In the genomic region with DNA sequence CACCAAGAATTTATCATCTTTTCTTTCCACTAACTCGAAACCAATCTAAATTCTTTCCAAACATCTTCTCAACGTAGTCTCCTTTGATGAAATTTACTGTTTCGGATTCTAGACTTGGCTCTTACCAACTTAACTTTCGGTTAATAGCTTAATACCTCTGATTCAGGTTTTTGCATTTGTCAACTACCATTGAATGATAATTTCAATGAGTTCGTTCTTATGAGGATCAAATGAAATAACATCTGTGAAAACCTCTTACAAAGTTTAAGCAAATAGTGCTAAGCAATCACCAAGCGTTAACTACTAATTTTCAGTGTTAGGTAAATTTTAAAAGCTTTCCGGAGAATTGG, we compare ENCODE assay signal across 8 cellular contexts. TPM values are rescaled to one million over a fixed set of nuclear protein-coding genes. Genes with fewer than 3 reads are reported as not detected.
DNase-seq lines count a peak whose midpoint lies in the region; ATAC-seq and TF ChIP-seq lines count a peak whose summit lies in the region.

No MANE protein-coding gene starts in this region.

- DNase-seq in right atrium auricular region (ENCODE audit: low spot score) (no peak), Right ventricle myocardium superior (no peak), GM19240 (ENCODE audit: insufficient read length, low spot score) (no peak), NCI-H1694 (lab: John Stamatoyannopoulos, UW) (no peak)

- ATAC-seq in Right ventricle myocardium superior (ENCODE audit: poor library complexity) (no peak), GM21723 (IDR thresholded peaks at IDR 0.05; ENCODE audit: unreplicated experiment) (no peak), GM21447 (IDR thresholded peaks at IDR 0.05; ENCODE audit: unreplicated experiment) (no peak)

- H3K9me3 ChIP-seq in right atrium auricular region = no peaks in the 10 kb centered on the region
- no peaks in the 10 kb centered on the region for H3K9me3 ChIP-seq in mononuclear cell (ENCODE audit: low read depth, low read length)

- peaks cover 4% of the 10 kb centered on the region for H3K36me3 Mint-ChIP-seq in brain

- intact Hi-C loops in Right ventricle myocardium superior (cut with DNase I) = no loop called here

- H3K36me3 ChIP-seq in right atrium auricular region = no peaks in the 10 kb centered on the region

- H3K27ac Mint-ChIP-seq in brain = peak overlapping the region; percentile 92 to 99 (median 98)

- H3K4me3 Mint-ChIP-seq in brain = peak overlapping the region; percentile 96 to 100 (median 96)

- H3K27ac ChIP-seq in right atrium auricular region = peak overlapping the region; percentile 99

- TF ChIP-seq CTCF in right atrium auricular region (IDR thresholded peaks at IDR 0.05) (no peak), brain (conservative IDR thresholded peaks at IDR 0.05) (no peak)

- no peaks in the 10 kb centered on the region for H3K27me3 Mint-ChIP-seq in brain

- peaks cover 0 to 36% of the 10 kb centered on the region in 2 donors for H3K4me1 ChIP-seq in right atrium auricular region
- peaks cover 34% of the 10 kb centered on the region for H3K4me1 ChIP-seq in mononuclear cell (ENCODE audit: insufficient read depth, low read length)

- H3K4me1 Mint-ChIP-seq in brain = peaks cover 43% of the 10 kb centered on the region

- peak overlapping the region; percentile 98 to 99 for H3K4me3 ChIP-seq in right atrium auricular region
- H3K4me3 ChIP-seq in mononuclear cell (ENCODE audit: low read length) = peak overlapping the region; percentile 92

- no peaks in the 10 kb centered on the region for H3K9me3 Mint-ChIP-seq in brain

- H3K27me3 ChIP-seq in right atrium auricular region = no peaks in the 10 kb centered on the region
- no peaks in the 10 kb centered on the region for H3K27me3 ChIP-seq in mononuclear cell (ENCODE audit: insufficient read depth, low read length)

RNA-seq across cellular contexts. Expression of gene NRBP1, which starts 0.6 kb away (rescaled TPM):
- total RNA-seq in right atrium auricular region (10 to 100 TPM; 36.5 to 50.4 TPM), Right ventricle myocardium superior (50.8 TPM), mononuclear cell (126 TPM)
- 68.1 TPM for polyA plus RNA-seq in brain (ENCODE audit: insufficient read depth, low read depth, low replicate concordance)

RNA-seq across cellular contexts. Expression of gene KRTCAP3, which starts 14.3 kb away (rescaled TPM):
- total RNA-seq in right atrium auricular region = 1 to 10 TPM in 1 of 2 donors, not detected in 1; 1.2 TPM
- total RNA-seq in Right ventricle myocardium superior = 0.24 TPM
- 14.7 TPM for polyA plus RNA-seq in brain (ENCODE audit: insufficient read depth, low read depth, low replicate concordance)
- 0.52 TPM for total RNA-seq in mononuclear cell

RNA-seq across cellular contexts. Expression of gene PPM1G, which starts 18.4 kb away (rescaled TPM):
- total RNA-seq in right atrium auricular region (10 to 100 TPM; 37.7 to 42.4 TPM), Right ventricle myocardium superior (34.3 TPM), mononuclear cell (31.6 TPM)
- 160 TPM for polyA plus RNA-seq in brain (ENCODE audit: insufficient read depth, low read depth, low replicate concordance)

RNA-seq across cellular contexts. Expression of gene ZNF513, which starts 47.3 kb away (rescaled TPM):
- 1 to 10 TPM; 4.7 to 6.2 TPM for total RNA-seq in right atrium auricular region
- total RNA-seq in Right ventricle myocardium superior = 6.0 TPM
- 15.3 TPM for polyA plus RNA-seq in brain (ENCODE audit: insufficient read depth, low read depth, low replicate concordance)
- 11.5 TPM for total RNA-seq in mononuclear cell

RNA-seq across cellular contexts. Expression of gene SNX17, which starts 57.4 kb away (rescaled TPM):
- 10 to 100 TPM; 66.0 to 69.3 TPM for total RNA-seq in right atrium auricular region
- 55.6 TPM for total RNA-seq in Right ventricle myocardium superior
- 112 TPM for polyA plus RNA-seq in brain (ENCODE audit: insufficient read depth, low read depth, low replicate concordance)
- total RNA-seq in mononuclear cell = 54.8 TPM
